ENCODE assay signal across 17 cellular contexts in the genomic region with DNA sequence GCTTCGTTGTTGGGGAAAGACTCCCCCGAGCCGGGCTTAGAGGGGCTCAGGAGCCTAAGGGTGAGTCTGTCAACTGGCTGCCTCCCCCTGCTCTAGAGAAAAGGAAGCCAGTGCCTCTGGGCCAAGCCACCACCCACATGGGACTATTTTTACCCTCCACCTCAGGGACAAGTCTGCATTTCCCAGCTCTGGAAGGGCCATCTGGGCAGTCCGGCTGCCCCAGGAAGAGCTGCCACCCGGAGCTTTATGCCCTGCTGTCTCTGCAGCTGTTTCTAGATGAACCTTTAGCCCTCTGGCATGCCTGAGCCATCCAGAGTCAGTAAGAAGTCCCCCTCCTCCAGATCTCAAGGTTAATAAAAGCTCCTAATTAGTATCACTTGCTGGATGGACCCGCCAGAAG. TPM values are rescaled to one million over a fixed set of nuclear protein-coding genes. Genes with fewer than 3 reads are reported as not detected.
DNase-seq lines count a peak whose midpoint lies in the region; ATAC-seq, FAIRE-seq and TF ChIP-seq lines count a peak whose summit lies in the region.
"Had no signal": no experiment of that assay in that cellular context is flagged by ENCODE, and none has a peak within 500 bp of the region (broad histone marks: within the 10 kb centered on the region; RNA-seq: fewer than 3 reads in every experiment).

No MANE protein-coding gene starts in this region.

- TF ChIP-seq POLR2A in thyroid gland (IDR thresholded peaks at IDR 0.05) = no peak

- no peak for TF ChIP-seq CTCF in thyroid gland (IDR thresholded peaks at IDR 0.05)

- 47 to 64% methylated on average over 6 of the region's 6 CpGs for WGBS in thyroid gland, 2 donors

- H3K27ac ChIP-seq in rectal smooth muscle tissue (ENCODE audit: low read depth, low read length) = no peak overlapping the region
- no peak overlapping the region for H3K27ac ChIP-seq in thyroid gland
- H3K27ac ChIP-seq: HL-60, neutrophil, upper lobe of right lung had no signal

- intact Hi-C loops in left cardiac atrium (cut with DNase I) = no loop called here
- intact Hi-C loops in thyroid gland (cut with DNase I) = no loop called here

- FAIRE-seq in HTR-8/SVneo (lab: Jason Lieb, UNC) = no peak

- H3K36me3 ChIP-seq in rectal smooth muscle tissue (ENCODE audit: control insufficient read depth, insufficient read depth, low read length) = no peaks in the 10 kb centered on the region
- H3K36me3 ChIP-seq in thyroid gland = no peaks in the 10 kb centered on the region
- H3K36me3 ChIP-seq: neutrophil, upper lobe of right lung had no signal

- H3K9ac ChIP-seq in rectal smooth muscle tissue (ENCODE audit: low read length) = no peak overlapping the region

- peaks cover 2% of the 10 kb centered on the region for H3K27me3 ChIP-seq in rectal smooth muscle tissue (ENCODE audit: control insufficient read depth, insufficient read depth, low read length)
- H3K27me3 ChIP-seq in thyroid gland = no peaks in the 10 kb centered on the region

- ATAC-seq in left cardiac atrium = peak; percentile 84 to 94
- ATAC-seq: upper lobe of right lung had no signal

- H3K9me3 ChIP-seq in thyroid gland = no peaks in the 10 kb centered on the region
- H3K9me3 ChIP-seq: neutrophil, upper lobe of right lung had no signal

- H3K4me1 ChIP-seq in rectal smooth muscle tissue (ENCODE audit: control insufficient read depth, insufficient read depth, low read length) (no peaks in the 10 kb centered on the region), thyroid gland (peaks cover 3 to 5% of the 10 kb centered on the region in 2 donors)

- H3K4me3 ChIP-seq in rectal smooth muscle tissue (ENCODE audit: low read length) (peak overlapping the region; percentile 21), thyroid gland (replicated peaks in 1 of 3) (no peak overlapping the region)
- H3K4me3 ChIP-seq: upper lobe of right lung had no signal

- DNase-seq in DMS 273 treated with DMSO at 0.1 percent for 48 hours (lab: John Stamatoyannopoulos, UW) (peak; percentile 97), NCI-H446 (lab: John Stamatoyannopoulos, UW) (peak; percentile 47 to 93), left cardiac atrium (no peak), thyroid gland (no peak), HTR-8/SVneo (ENCODE audit: insufficient read length, low spot score) (no peak), SW 1271 (lab: John Stamatoyannopoulos, UW) (no peak)
- DNase-seq: activated CD4-positive, alpha-beta memory T cell treated with anti-CD3 and anti-CD28 coated beads for 36 hours; activated naive CD4-positive, alpha-beta T cell; hypothalamus; midbrain; NK-92 treated with Interleukin-12 subunit alpha and Interleukin-12 subunit beta, amount 100 ng/mL, for 24 hours; T-helper 1 cell; upper lobe of right lung had no signal

RNA-seq across cellular contexts. Expression of a gene that starts 5.3 kb away (rescaled TPM):
- total RNA-seq in left cardiac atrium = not detected
- not detected for total RNA-seq in thyroid gland
- total RNA-seq: activated CD4-positive, alpha-beta memory T cell treated with anti-CD3 and anti-CD28 coated beads for 36 hours; kidney epithelial cell had no signal

Comparison
In these comparisons a context has a peak if more than half of its experiments do, and no peak if none do; other contexts are left out.
1. DNase-seq: peak in DMS 273 treated with DMSO at 0.1 percent for 48 hours (single experiment) and NCI-H446 (2 of 2); none in left cardiac atrium (single experiment), thyroid gland (0 of 2), HTR-8/SVneo (single experiment) and SW 1271 (0 of 2).